13 cellular contexts compared by ENCODE assay signal in genomic region chr9:12916037-12916436, GRCh38.
DNase-seq lines count a peak whose midpoint lies in the region; ATAC-seq lines count a peak whose summit lies in the region.
"Had no signal": no experiment of that assay in that cellular context is flagged by ENCODE, and none has a peak within 500 bp of the region (broad histone marks: within the 10 kb centered on the region; RNA-seq: fewer than 3 reads in every experiment).

No MANE protein-coding gene starts in this region.

- H3K27ac Mint-ChIP-seq in stimulated activated naive B cell treated with anti-CD40 and anti-IgM and Interleukin-4, amounts not matched to agents 10 μg/mL and 1 μg/mL and 100 μg/mL, for 72 hours: no peak overlapping the region
- H3K27ac Mint-ChIP-seq: activated naive CD4-positive, alpha-beta T cell treated with anti-CD3 and anti-CD28 coated beads, Interleukin-2, amount 50 U/mL, for 24 hours had no signal

- peaks cover 0 to 2% of the 10 kb centered on the region in 2 donors for H3K9me3 Mint-ChIP-seq in stimulated activated naive B cell treated with anti-CD40 and anti-IgM and Interleukin-4, amounts not matched to agents 10 μg/mL and 1 μg/mL and 100 μg/mL, for 72 hours

- no peaks in the 10 kb centered on the region for H3K27me3 Mint-ChIP-seq in stimulated activated naive B cell treated with anti-CD40 and anti-IgM and Interleukin-4, amounts not matched to agents 10 μg/mL and 1 μg/mL and 100 μg/mL, for 72 hours
- H3K27me3 Mint-ChIP-seq: activated naive CD4-positive, alpha-beta T cell treated with anti-CD3 and anti-CD28 coated beads, Interleukin-2, amount 50 U/mL, for 24 hours had no signal

- ATAC-seq in stimulated activated naive B cell treated with anti-CD40 and anti-IgM and Interleukin-4, amounts not matched to agents 10 μg/mL and 1 μg/mL and 100 μg/mL, for 72 hours (replicated peaks): no peak
- ATAC-seq: psoas muscle; stimulated activated naive CD8-positive, alpha-beta T cell treated with anti-CD3 and anti-CD28 coated beads, Interleukin-15, Interleukin-2, amounts not matched to agents 100 U/mL and 50 U/mL, for 24 hours had no signal

- DNase-seq in C1 segment of cervical spinal cord (lab: John Stamatoyannopoulos, UW): peak in 11 of 14 donors; percentile 6 to 56 (median 40)
- peak; percentile 25 for DNase-seq in RPMI7951 (ENCODE audit: low read depth)
- DNase-seq in fibroblast of peridontal ligament (ENCODE audit: extremely low read depth): peak; percentile 58
- DNase-seq in midbrain (lab: John Stamatoyannopoulos, UW): peak; percentile 82
- no peak for DNase-seq in cerebellar cortex (ENCODE audit: low spot score)
- DNase-seq in hepatic stellate cell (ENCODE audit: low spot score): no peak
- no peak for DNase-seq in Kasumi-1 (lab: John Stamatoyannopoulos, UW)
- DNase-seq in stimulated activated naive B cell treated with anti-CD40 and anti-IgM and Interleukin-4, amounts not matched to agents 10 μg/mL and 1 μg/mL and 100 μg/mL, for 72 hours: no peak
- DNase-seq: AML-193; NCI-H524; psoas muscle; stimulated activated naive CD8-positive, alpha-beta T cell treated with anti-CD3 and anti-CD28 coated beads, Interleukin-15, Interleukin-2, amounts not matched to agents 100 U/mL and 50 U/mL, for 24 hours had no signal

- no peak overlapping the region for H3K4me3 Mint-ChIP-seq in stimulated activated naive B cell treated with anti-CD40 and anti-IgM and Interleukin-4, amounts not matched to agents 10 μg/mL and 1 μg/mL and 100 μg/mL, for 72 hours
- H3K4me3 Mint-ChIP-seq: activated naive CD4-positive, alpha-beta T cell treated with anti-CD3 and anti-CD28 coated beads, Interleukin-2, amount 50 U/mL, for 24 hours had no signal

- no peaks in the 10 kb centered on the region for H3K4me1 Mint-ChIP-seq in stimulated activated naive B cell treated with anti-CD40 and anti-IgM and Interleukin-4, amounts not matched to agents 10 μg/mL and 1 μg/mL and 100 μg/mL, for 72 hours
- H3K4me1 Mint-ChIP-seq: activated naive CD4-positive, alpha-beta T cell treated with anti-CD3 and anti-CD28 coated beads, Interleukin-2, amount 50 U/mL, for 24 hours had no signal

- no peaks in the 10 kb centered on the region for H3K36me3 Mint-ChIP-seq in stimulated activated naive B cell treated with anti-CD40 and anti-IgM and Interleukin-4, amounts not matched to agents 10 μg/mL and 1 μg/mL and 100 μg/mL, for 72 hours
- H3K36me3 Mint-ChIP-seq: activated naive CD4-positive, alpha-beta T cell treated with anti-CD3 and anti-CD28 coated beads, Interleukin-2, amount 50 U/mL, for 24 hours had no signal

Comparison
In these comparisons a context has a peak if more than half of its experiments do, and no peak if none do; other contexts are left out.
1. DNase-seq: peak in C1 segment of cervical spinal cord (11 of 14), RPMI7951 (single experiment), fibroblast of peridontal ligament (single experiment) and midbrain (single experiment); none in cerebellar cortex (single experiment), hepatic stellate cell (single experiment), Kasumi-1 (0 of 2) and stimulated activated naive B cell treated with anti-CD40 and anti-IgM and Interleukin-4, amounts not matched to agents 10 μg/mL and 1 μg/mL and 100 μg/mL, for 72 hours (single experiment).